27 cellular contexts compared by ENCODE assay signal in the genomic region with DNA sequence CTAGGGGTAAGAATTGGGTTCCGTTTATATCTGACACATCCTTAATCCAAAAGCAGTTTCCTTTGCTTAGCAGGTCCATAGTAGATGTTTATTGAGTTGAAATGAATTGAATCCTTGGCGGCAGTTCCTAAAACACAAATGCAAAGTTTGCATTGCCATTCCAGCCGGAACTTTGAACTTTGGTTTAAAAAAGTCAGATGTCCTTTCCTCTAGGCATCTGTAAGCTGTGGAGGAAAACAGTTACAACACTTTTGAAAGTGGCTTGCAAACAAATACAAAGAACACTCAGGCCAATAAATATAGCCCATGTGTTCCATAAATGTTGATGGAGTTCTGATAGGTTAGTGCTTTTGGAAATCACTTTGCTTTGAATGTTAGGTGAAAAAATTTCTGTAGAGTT.
"Had no signal": no experiment of that assay in that cellular context is flagged by ENCODE, and none has a peak within 500 bp of the region (broad histone marks: within the 10 kb centered on the region; RNA-seq: fewer than 3 reads in every experiment).

No MANE protein-coding gene starts in this region.

- H3K36me3 ChIP-seq: colonic mucosa, esophagus squamous epithelium, gastrocnemius medialis, heart right ventricle, left ventricle myocardium inferior had no signal

- H3K27ac ChIP-seq: colonic mucosa, epithelial cell of prostate, esophagus squamous epithelium, gastrocnemius medialis, heart right ventricle, left ventricle myocardium inferior had no signal

- H3K4me3 ChIP-seq: colonic mucosa, esophagus squamous epithelium, gastrocnemius medialis, heart right ventricle, left ventricle myocardium inferior, lung had no signal

- H3K9me3 ChIP-seq: colonic mucosa, esophagus squamous epithelium, gastrocnemius medialis, heart right ventricle, left ventricle myocardium inferior had no signal

- ATAC-seq: effector memory CD8-positive, alpha-beta T cell; esophagus mucosa; gastrocnemius medialis; heart right ventricle; naive thymus-derived CD4-positive, alpha-beta T cell had no signal

- H3K27me3 ChIP-seq: colonic mucosa, esophagus squamous epithelium, gastrocnemius medialis, heart right ventricle had no signal

- H3K4me1 ChIP-seq: colonic mucosa, gastrocnemius medialis had no signal

- DNase-seq: colonic mucosa; cortex of kidney; effector CD8-positive, alpha-beta T cell; effector memory CD8-positive, alpha-beta T cell; endodermal cell; erythroblast; esophagus squamous epithelium; foreskin fibroblast; foreskin melanocyte; gastrocnemius medialis; glutamatergic neuron; head of caudate nucleus; heart right ventricle; hypothalamus; immature natural killer cell; islet precursor cell; kidney; kidney glomerular epithelial cell; left ventricle myocardium inferior; mammary epithelial cell; mesendoderm; midbrain; naive thymus-derived CD4-positive, alpha-beta T cell had no signal

- FAIRE-seq: endometrium, kidney had no signal
